In the genomic region with DNA sequence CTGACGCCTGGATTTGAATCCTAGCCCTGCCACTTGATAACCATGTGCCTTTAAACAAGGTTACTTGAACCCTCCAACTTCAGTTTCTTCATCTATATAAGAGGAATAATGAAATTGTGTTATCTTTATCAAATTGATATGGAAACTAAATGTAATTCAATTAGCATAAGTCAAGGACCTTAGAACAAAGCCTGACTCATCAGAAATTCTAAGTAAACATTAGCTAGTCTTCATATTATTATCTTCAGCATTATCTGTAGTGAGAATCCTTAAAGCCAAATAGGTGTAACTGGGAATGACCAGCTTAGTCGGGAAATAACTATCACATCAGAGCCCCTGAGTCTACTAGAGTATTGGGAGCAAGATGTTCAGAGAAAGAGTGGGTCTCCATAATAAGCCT, we compare ENCODE assay signal across 1 cellular context.
TF ChIP-seq lines count a peak whose summit lies in the region.

No MANE protein-coding gene starts in this region.

TF ChIP-seq in K562, 482 proteins besides CTCF, POLR2A, EP300 and RAD21:
- TF ChIP-seq, protein P1, sequence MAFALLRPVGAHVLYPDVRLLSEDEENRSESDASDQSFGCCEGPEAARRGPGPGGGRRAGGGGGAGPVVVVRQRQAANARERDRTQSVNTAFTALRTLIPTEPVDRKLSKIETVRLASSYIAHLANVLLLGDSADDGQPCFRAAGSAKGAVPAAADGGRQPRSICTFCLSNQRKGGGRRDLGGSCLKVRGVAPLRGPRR (CRISPR knock-in tag; IDR thresholded peaks at IDR 0.05) = no peak
- TF ChIP-seq, protein P2, sequence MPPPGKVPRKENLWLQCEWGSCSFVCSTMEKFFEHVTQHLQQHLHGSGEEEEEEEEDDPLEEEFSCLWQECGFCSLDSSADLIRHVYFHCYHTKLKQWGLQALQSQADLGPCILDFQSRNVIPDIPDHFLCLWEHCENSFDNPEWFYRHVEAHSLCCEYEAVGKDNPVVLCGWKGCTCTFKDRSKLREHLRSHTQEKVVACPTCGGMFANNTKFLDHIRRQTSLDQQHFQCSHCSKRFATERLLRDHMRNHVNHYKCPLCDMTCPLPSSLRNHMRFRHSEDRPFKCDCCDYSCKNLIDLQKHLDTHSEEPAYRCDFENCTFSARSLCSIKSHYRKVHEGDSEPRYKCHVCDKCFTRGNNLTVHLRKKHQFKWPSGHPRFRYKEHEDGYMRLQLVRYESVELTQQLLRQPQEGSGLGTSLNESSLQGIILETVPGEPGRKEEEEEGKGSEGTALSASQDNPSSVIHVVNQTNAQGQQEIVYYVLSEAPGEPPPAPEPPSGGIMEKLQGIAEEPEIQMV (tag; conservative IDR thresholded peaks at IDR 0.05; ENCODE audit: low read depth) = no peak
- TF ChIP-seq CHD1 (IDR thresholded peaks at IDR 0.05; ENCODE audit: low read length) (no peak), NCOA1 (IDR thresholded peaks at IDR 0.05; ENCODE audit: low read depth) (no peak), RBM34 (IDR thresholded peaks at IDR 0.05; ENCODE audit: borderline replicate concordance, insufficient read depth, low read length) (no peak), TFAM (CRISPR knock-in tag; conservative IDR thresholded peaks at IDR 0.05) (no peak), MTA1 (IDR thresholded peaks at IDR 0.05; ENCODE audit: borderline replicate concordance) (no peak), C11orf30 (IDR thresholded peaks at IDR 0.05; ENCODE audit: low read depth) (peak; percentile 43; the same call in 1 of the 2 replicates), HDAC3 (IDR thresholded peaks at IDR 0.05; ENCODE audit: borderline replicate concordance, partially characterized antibody) (no peak), WHSC1 (IDR thresholded peaks at IDR 0.05; ENCODE audit: low read length) (no peak), BRF1 (IDR thresholded peaks at IDR 0.05; ENCODE audit: borderline replicate concordance, extremely low read depth, insufficient read length) (no peak), NFATC3 (IDR thresholded peaks at IDR 0.05) (no peak), RCOR1 (IDR thresholded peaks at IDR 0.05; ENCODE audit: borderline replicate concordance in 1 of 2, low read depth in 2 of 2, low read length in 2 of 2) (no peak), ZNF316 (IDR thresholded peaks at IDR 0.05) (peak; percentile 62), PYGO2 (tag; IDR thresholded peaks at IDR 0.05) (no peak), HEY1 (CRISPR knock-in tag; IDR thresholded peaks at IDR 0.05; ENCODE audit: borderline replicate concordance) (no peak), MCM5 (IDR thresholded peaks at IDR 0.05; ENCODE audit: low read depth) (no peak), SIRT6 (IDR thresholded peaks at IDR 0.05; ENCODE audit: low read depth, low read length) (no peak), ZBTB7A (IDR thresholded peaks at IDR 0.05; ENCODE audit: borderline replicate concordance, control insufficient read depth, low read depth, low read length) (no peak), MAFK (IDR thresholded peaks at IDR 0.05; ENCODE audit: low read length) (peak; percentile 8; the same call in 1 of the 2 replicates), ZNF75A (CRISPR knock-in tag; IDR thresholded peaks at IDR 0.05) (no peak), SMAD1 (IDR thresholded peaks at IDR 0.05; ENCODE audit: low read depth, low read length, partially characterized antibody) (no peak), NR3C1 (CRISPR knock-in tag; IDR thresholded peaks at IDR 0.05) (no peak), MEF2A (IDR thresholded peaks at IDR 0.05; ENCODE audit: control insufficient read depth, low read depth, low read length) (no peak), MAFF (IDR thresholded peaks at IDR 0.05; ENCODE audit: low read length) (peak; percentile 26; the same call in 1 of the 2 replicates), PTBP1 (IDR thresholded peaks at IDR 0.05; ENCODE audit: low read depth, low read length) (no peak), GTF2E2 (tag; IDR thresholded peaks at IDR 0.05) (no peak), HDAC6 (IDR thresholded peaks at IDR 0.05; ENCODE audit: low read depth, low read length) (no peak), ZBED1 (IDR thresholded peaks at IDR 0.05) (no peak), NEUROD1 (IDR thresholded peaks at IDR 0.05; ENCODE audit: borderline replicate concordance, low read depth, low read length, partially characterized antibody) (no peak), LEF1 (IDR thresholded peaks at IDR 0.05) (no peak)
- TF ChIP-seq, protein P3, sequence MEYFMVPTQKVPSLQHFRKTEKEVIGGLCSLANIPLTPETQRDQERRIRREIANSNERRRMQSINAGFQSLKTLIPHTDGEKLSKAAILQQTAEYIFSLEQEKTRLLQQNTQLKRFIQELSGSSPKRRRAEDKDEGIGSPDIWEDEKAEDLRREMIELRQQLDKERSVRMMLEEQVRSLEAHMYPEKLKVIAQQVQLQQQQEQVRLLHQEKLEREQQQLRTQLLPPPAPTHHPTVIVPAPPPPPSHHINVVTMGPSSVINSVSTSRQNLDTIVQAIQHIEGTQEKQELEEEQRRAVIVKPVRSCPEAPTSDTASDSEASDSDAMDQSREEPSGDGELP (CRISPR knock-in tag; IDR thresholded peaks at IDR 0.05; ENCODE audit: borderline replicate concordance) = no peak
- TF ChIP-seq, protein P4, sequence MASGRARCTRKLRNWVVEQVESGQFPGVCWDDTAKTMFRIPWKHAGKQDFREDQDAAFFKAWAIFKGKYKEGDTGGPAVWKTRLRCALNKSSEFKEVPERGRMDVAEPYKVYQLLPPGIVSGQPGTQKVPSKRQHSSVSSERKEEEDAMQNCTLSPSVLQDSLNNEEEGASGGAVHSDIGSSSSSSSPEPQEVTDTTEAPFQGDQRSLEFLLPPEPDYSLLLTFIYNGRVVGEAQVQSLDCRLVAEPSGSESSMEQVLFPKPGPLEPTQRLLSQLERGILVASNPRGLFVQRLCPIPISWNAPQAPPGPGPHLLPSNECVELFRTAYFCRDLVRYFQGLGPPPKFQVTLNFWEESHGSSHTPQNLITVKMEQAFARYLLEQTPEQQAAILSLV (tag; IDR thresholded peaks at IDR 0.05) = no peak
- TF ChIP-seq, protein P5, sequence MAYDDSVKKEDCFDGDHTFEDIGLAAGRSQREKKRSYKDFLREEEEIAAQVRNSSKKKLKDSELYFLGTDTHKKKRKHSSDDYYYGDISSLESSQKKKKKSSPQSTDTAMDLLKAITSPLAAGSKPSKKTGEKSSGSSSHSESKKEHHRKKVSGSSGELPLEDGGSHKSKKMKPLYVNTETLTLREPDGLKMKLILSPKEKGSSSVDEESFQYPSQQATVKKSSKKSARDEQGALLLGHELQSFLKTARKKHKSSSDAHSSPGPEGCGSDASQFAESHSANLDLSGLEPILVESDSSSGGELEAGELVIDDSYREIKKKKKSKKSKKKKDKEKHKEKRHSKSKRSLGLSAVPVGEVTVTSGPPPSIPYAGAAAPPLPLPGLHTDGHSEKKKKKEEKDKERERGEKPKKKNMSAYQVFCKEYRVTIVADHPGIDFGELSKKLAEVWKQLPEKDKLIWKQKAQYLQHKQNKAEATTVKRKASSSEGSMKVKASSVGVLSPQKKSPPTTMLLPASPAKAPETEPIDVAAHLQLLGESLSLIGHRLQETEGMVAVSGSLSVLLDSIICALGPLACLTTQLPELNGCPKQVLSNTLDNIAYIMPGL (CRISPR knock-in tag; IDR thresholded peaks at IDR 0.05) = no peak
- TF ChIP-seq, protein P6, sequence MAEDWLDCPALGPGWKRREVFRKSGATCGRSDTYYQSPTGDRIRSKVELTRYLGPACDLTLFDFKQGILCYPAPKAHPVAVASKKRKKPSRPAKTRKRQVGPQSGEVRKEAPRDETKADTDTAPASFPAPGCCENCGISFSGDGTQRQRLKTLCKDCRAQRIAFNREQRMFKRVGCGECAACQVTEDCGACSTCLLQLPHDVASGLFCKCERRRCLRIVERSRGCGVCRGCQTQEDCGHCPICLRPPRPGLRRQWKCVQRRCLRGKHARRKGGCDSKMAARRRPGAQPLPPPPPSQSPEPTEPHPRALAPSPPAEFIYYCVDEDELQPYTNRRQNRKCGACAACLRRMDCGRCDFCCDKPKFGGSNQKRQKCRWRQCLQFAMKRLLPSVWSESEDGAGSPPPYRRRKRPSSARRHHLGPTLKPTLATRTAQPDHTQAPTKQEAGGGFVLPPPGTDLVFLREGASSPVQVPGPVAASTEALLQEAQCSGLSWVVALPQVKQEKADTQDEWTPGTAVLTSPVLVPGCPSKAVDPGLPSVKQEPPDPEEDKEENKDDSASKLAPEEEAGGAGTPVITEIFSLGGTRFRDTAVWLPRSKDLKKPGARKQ (CRISPR knock-in tag; IDR thresholded peaks at IDR 0.05) = no peak
TF ChIP-seq in K562: peak in this region for 4.
